In the genomic region with DNA sequence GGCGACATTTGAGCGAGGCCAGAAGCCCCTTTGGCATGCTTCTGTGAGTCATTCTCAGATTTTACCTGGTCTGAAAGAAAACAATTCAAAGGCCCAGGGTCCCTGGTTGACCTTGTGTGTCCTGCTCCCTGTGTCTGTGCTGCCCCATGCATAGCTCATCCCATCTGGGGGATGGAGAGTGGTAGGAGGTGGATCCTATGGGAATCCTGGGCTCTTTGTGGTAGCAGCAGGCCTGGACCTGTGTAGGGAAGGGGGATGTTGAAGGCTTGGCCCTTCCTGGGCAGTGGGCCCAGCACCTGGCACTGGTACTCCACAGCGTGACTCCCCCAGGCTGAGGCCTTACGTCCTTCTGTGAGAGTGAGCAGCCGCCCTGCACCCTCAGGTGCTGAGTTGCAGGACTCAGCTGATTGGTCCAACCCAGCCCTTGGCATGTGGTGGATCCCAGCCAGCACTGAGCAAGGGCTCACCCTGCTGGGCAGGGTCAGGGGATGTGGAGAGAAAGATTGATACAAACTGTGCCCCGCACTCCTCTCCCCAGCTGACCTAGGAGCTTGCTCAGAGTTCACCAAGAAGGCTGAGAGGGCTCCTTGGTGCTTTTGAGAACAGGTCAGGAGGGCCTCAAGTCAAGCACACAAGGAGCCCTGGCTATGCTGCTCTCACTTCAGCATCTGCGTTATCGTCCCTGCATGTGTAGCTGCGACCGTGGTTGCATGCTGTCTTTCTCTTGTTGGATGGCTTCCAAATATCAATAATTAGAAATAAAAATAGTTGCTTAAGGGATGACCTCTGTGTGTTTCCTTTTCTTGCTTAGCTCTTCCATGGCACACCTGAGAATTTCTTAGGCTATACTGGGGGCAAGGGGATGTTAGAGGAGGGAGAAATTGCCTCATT, we compare ENCODE assay signal across 10 cellular contexts. TPM values are rescaled to one million over a fixed set of nuclear protein-coding genes. Genes with fewer than 3 reads are reported as not detected.
DNase-seq lines count a peak whose midpoint lies in the region; ATAC-seq, FAIRE-seq and TF ChIP-seq lines count a peak whose summit lies in the region.
"Had no signal": no experiment of that assay in that cellular context is flagged by ENCODE, and none has a peak within 500 bp of the region (broad histone marks: within the 10 kb centered on the region; RNA-seq: fewer than 3 reads in every experiment).

No MANE protein-coding gene starts in this region.

- peak; percentile 44 for FAIRE-seq in HTR-8/SVneo (lab: Jason Lieb, UNC)
- no peak for FAIRE-seq in small intestine (lab: Jason Lieb, UNC)

- in situ Hi-C loops in HAP-1 (cut with MboI; ENCODE audit: low sequenced_read_pairs), result no loop called here

- H3K36me3 ChIP-seq in RWPE2 (ENCODE audit: low read depth) (peaks cover 43% of the 10 kb centered on the region), small intestine (ENCODE audit: control insufficient read depth in 2 of 2, insufficient read depth in 2 of 2, low read length in 2 of 2) (peaks cover 0 to 9% of the 10 kb centered on the region in 2 donors), HAP-1 (replicated peaks) (no peaks in the 10 kb centered on the region; the same call in 1 of the 2 replicates)

- TF ChIP-seq CTCF in RWPE2 (IDR thresholded peaks at IDR 0.05; ENCODE audit: poor library complexity, severe bottlenecking), result peak; percentile 95

- H3K4me3 ChIP-seq in RWPE2 (ENCODE audit: severe bottlenecking) (no peak overlapping the region), small intestine (ENCODE audit: low read depth in 1 of 2, low read length in 2 of 2) (no peak overlapping the region), HAP-1 (no peak overlapping the region)

- intact Hi-C loops in left cardiac atrium (cut with DNase I), result no loop called here

- WGBS in small intestine, 3 donors, result 70 to 87% (median 81%) methylated on average over 10 of the region's 10 CpGs

- ATAC-seq in RWPE2 (ENCODE audit: low read depth) (peak; percentile 77), left cardiac atrium (peak; percentile 51 to 88), GM21390 (IDR thresholded peaks at IDR 0.05; ENCODE audit: unreplicated experiment) (no peak)

- H3K27me3 ChIP-seq in RWPE2 (ENCODE audit: insufficient read depth, poor library complexity, severe bottlenecking) (no peaks in the 10 kb centered on the region), small intestine (ENCODE audit: control insufficient read depth in 2 of 2, insufficient read depth in 2 of 2, low read length in 2 of 2) (no peaks in the 10 kb centered on the region), HAP-1 (ENCODE audit: low read depth) (no peaks in the 10 kb centered on the region)

- peak; percentile 60 for DNase-seq in HTR-8/SVneo (ENCODE audit: insufficient read length, low spot score)
- peak; percentile 99 for DNase-seq in RWPE2 (ENCODE audit: low spot score)
- peak; percentile 42 for DNase-seq in left cardiac atrium
- DNase-seq in small intestine, result peak; percentile 76
- DNase-seq in HAP-1 (ENCODE audit: low spot score in 2 of 2), result no peak
- DNase-seq in SIG-M5 (lab: John Stamatoyannopoulos, UW), result no peak
- DNase-seq: activated naive CD8-positive, alpha-beta T cell treated with anti-CD3 and anti-CD28 coated beads, Interleukin-2, amount 10 ng/mL, durations not matched to agents 7 days and 5 days; NCI-H345; stimulated activated CD4-positive, alpha-beta T cell treated with anti-CD3 and anti-CD28 coated beads, Interleukin-4, amount 100 ng/mL, for 4 hours had no signal

- H3K9me3 ChIP-seq in RWPE2 (ENCODE audit: severe bottlenecking), result no peaks in the 10 kb centered on the region
- no peaks in the 10 kb centered on the region for H3K9me3 ChIP-seq in small intestine (ENCODE audit: control insufficient read depth, low read depth)
- peaks cover 3% of the 10 kb centered on the region; the same call in 1 of the 2 replicates for H3K9me3 ChIP-seq in HAP-1

- peak overlapping the region; percentile 90 for H3K27ac ChIP-seq in RWPE2 (ENCODE audit: poor library complexity, severe bottlenecking)
- no peak overlapping the region for H3K27ac ChIP-seq in small intestine (ENCODE audit: low read depth in 1 of 2, low read length in 1 of 2)

- peaks cover 56% of the 10 kb centered on the region for H3K4me1 ChIP-seq in RWPE2 (ENCODE audit: insufficient read depth, poor library complexity, severe bottlenecking)
- no peaks in the 10 kb centered on the region for H3K4me1 ChIP-seq in small intestine (ENCODE audit: control insufficient read depth in 2 of 2, insufficient read depth in 1 of 2, low read depth in 1 of 2, low read length in 1 of 2)
- H3K4me1 ChIP-seq in HAP-1, result no peaks in the 10 kb centered on the region

RNA-seq across cellular contexts. Expression of gene JMJD7, which starts 21.4 kb away (rescaled TPM):
- 10 to 100 TPM in 1 of 2 donors, 1 to 10 TPM in 1; 8.8 to 11.7 TPM for total RNA-seq in left cardiac atrium
- 10 to 100 TPM in 1 of 3 donors, 1 to 10 TPM in 2; 6.8 to 11.4 (median 7.4) TPM for polyA plus RNA-seq in small intestine

RNA-seq across cellular contexts. Expression of gene PLA2G4B, which starts 32.1 kb away (rescaled TPM):
- total RNA-seq in left cardiac atrium, result 1 to 10 TPM; 5.4 to 7.2 TPM
- 10 to 100 TPM in 2 of 3 donors, 1 to 10 TPM in 1; 4.6 to 13.0 (median 11.3) TPM for polyA plus RNA-seq in small intestine

RNA-seq across cellular contexts. Expression of gene MAPKBP1, which starts 32.3 kb away (rescaled TPM):
- 10 to 100 TPM; 13.9 to 19.0 TPM for total RNA-seq in left cardiac atrium
- polyA plus RNA-seq in small intestine, result 10 to 100 TPM in 2 of 3 donors, 1 to 10 TPM in 1; 8.3 to 30.2 (median 21.1) TPM

Comparison
In these comparisons a context has a peak if more than half of its experiments do, and no peak if none do; other contexts are left out.
1. DNase-seq: peak in HTR-8/SVneo (single experiment), RWPE2 (single experiment), left cardiac atrium (single experiment) and small intestine (single experiment); none in HAP-1 (0 of 2) and SIG-M5 (single experiment).